ENCODE assay signal across 18 cellular contexts in genomic region chr11:78299000-78299712, GRCh38.
DNase-seq lines count a peak whose midpoint lies in the region; ATAC-seq and TF ChIP-seq lines count a peak whose summit lies in the region.
"Had no signal": no experiment of that assay in that cellular context is flagged by ENCODE, and none has a peak within 500 bp of the region (broad histone marks: within the 10 kb centered on the region; RNA-seq: fewer than 3 reads in every experiment).

No MANE protein-coding gene starts in this region.

- no peak for TF ChIP-seq CTCF in liver (IDR thresholded peaks at IDR 0.05; ENCODE audit: low read depth, low read length, missing input control)
- TF ChIP-seq CTCF in smooth muscle cell (IDR thresholded peaks at IDR 0.05; ENCODE audit: borderline replicate concordance, insufficient read depth, poor library complexity, severe bottlenecking) = no peak
- TF ChIP-seq CTCF in colonic mucosa (IDR thresholded peaks at IDR 0.05) = no peak

- H3K27ac ChIP-seq in liver (ENCODE audit: low read depth in 1 of 2, low read length in 2 of 2) (no peak overlapping the region), smooth muscle cell (ENCODE audit: low read depth) (peak overlapping the region; percentile 46), colonic mucosa (no peak overlapping the region)
- H3K27ac ChIP-seq: PC-9 had no signal

- DNase-seq in T-helper 2 cell treated with Interferon-gamma antibody and Interleukin-4, amounts not matched to agents 5 μg/mL and 100 μg/mL, for 36 hours (ENCODE audit: low spot score) = no peak
- DNase-seq in T-helper 2 cell (no peak), NCI-H69 (lab: John Stamatoyannopoulos, UW) (peak; percentile 59), smooth muscle cell (lab: John Stamatoyannopoulos, UW; ENCODE audit: unreplicated experiment) (no peak), GF-D8 (lab: John Stamatoyannopoulos, UW) (no peak), colonic mucosa (no peak)
- DNase-seq: AML-193, Calu3, GOT3, HFFc6, Kasumi-1, MV-4-11, NCI-H2081 treated with DMSO at 0.1 percent for 48 hours, NCI-H226, PC-9, SK-N-SH had no signal

- H3K36me3 ChIP-seq in liver (ENCODE audit: control insufficient read depth in 4 of 4, insufficient read depth in 3 of 4, low read depth in 1 of 4, low read length in 3 of 4) = no peaks in the 10 kb centered on the region
- H3K36me3 ChIP-seq in smooth muscle cell (ENCODE audit: low read depth) = no peaks in the 10 kb centered on the region
- H3K36me3 ChIP-seq in colonic mucosa = no peaks in the 10 kb centered on the region

- no peaks in the 10 kb centered on the region for H4K20me1 ChIP-seq in smooth muscle cell (ENCODE audit: low read depth)

- peaks cover 69% of the 10 kb centered on the region for H3K36me3 Mint-ChIP-seq in T-helper 2 cell treated with Interferon-gamma antibody and Interleukin-4, amounts not matched to agents 5 μg/mL and 100 μg/mL, for 36 hours (ENCODE audit: low read depth)

- intact Hi-C loops in colonic mucosa (cut with DNase I) = no loop called here

- H3K27me3 Mint-ChIP-seq in T-helper 2 cell treated with Interferon-gamma antibody and Interleukin-4, amounts not matched to agents 5 μg/mL and 100 μg/mL, for 36 hours (ENCODE audit: low read depth) = no peaks in the 10 kb centered on the region

- peak overlapping the region; percentile 13 for H3K27ac Mint-ChIP-seq in T-helper 2 cell treated with Interferon-gamma antibody and Interleukin-4, amounts not matched to agents 5 μg/mL and 100 μg/mL, for 36 hours
- H3K27ac Mint-ChIP-seq: HFFc6 had no signal

- H3K79me2 ChIP-seq in smooth muscle cell (ENCODE audit: low read depth) = peaks cover 63% of the 10 kb centered on the region

- TF ChIP-seq RAD21 in liver (IDR thresholded peaks at IDR 0.05) = no peak

- no peak overlapping the region for H3K9ac ChIP-seq in liver (ENCODE audit: low read depth in 1 of 2, low read length in 2 of 2)
- H3K9ac ChIP-seq in smooth muscle cell (ENCODE audit: low read depth) = no peak overlapping the region
- no peak overlapping the region for H3K9ac ChIP-seq in colonic mucosa (ENCODE audit: low read depth in 2 of 2, low read length in 2 of 2)
- H3K9ac ChIP-seq: SK-N-SH had no signal

- H3K27me3 ChIP-seq in liver (ENCODE audit: control insufficient read depth in 4 of 4, insufficient read depth in 4 of 4, low read length in 3 of 4) (no peaks in the 10 kb centered on the region), smooth muscle cell (ENCODE audit: low read depth) (no peaks in the 10 kb centered on the region), colonic mucosa (no peaks in the 10 kb centered on the region)

- 85% methylated on average over 2 of the region's 2 CpGs for WGBS in liver
- 89% methylated on average over 2 of the region's 2 CpGs for WGBS in smooth muscle cell (ENCODE audit: low lambda C conversion rate)

- no peak overlapping the region for H2AFZ ChIP-seq in smooth muscle cell (ENCODE audit: low read depth)
- H2AFZ ChIP-seq: PC-9 had no signal

- H3K4me3 ChIP-seq in liver (ENCODE audit: low read depth in 1 of 3, low read length in 3 of 3) (no peak overlapping the region), smooth muscle cell (no peak overlapping the region), colonic mucosa (no peak overlapping the region)
- H3K4me3 ChIP-seq: PC-9 had no signal

- H3K9me3 ChIP-seq in liver (ENCODE audit: control insufficient read depth in 4 of 4, low read length in 3 of 4) (no peaks in the 10 kb centered on the region), smooth muscle cell (replicated peaks; ENCODE audit: low read depth) (no peaks in the 10 kb centered on the region), colonic mucosa (no peaks in the 10 kb centered on the region)
- H3K9me3 ChIP-seq: SK-N-SH had no signal

- H3K4me1 ChIP-seq in liver (ENCODE audit: control insufficient read depth in 4 of 4, insufficient read depth in 4 of 4, low read length in 3 of 4) = peaks cover 0 to 25% (median 15%) of the 10 kb centered on the region in 4 donors
- peaks cover 32% of the 10 kb centered on the region for H3K4me1 ChIP-seq in smooth muscle cell (ENCODE audit: low read depth)
- H3K4me1 ChIP-seq in colonic mucosa = no peaks in the 10 kb centered on the region

- H3K9me3 Mint-ChIP-seq in T-helper 2 cell treated with Interferon-gamma antibody and Interleukin-4, amounts not matched to agents 5 μg/mL and 100 μg/mL, for 36 hours = peaks cover 26% of the 10 kb centered on the region
- H3K9me3 Mint-ChIP-seq: HFFc6 had no signal

- peaks cover 65% of the 10 kb centered on the region for H3K4me1 Mint-ChIP-seq in T-helper 2 cell treated with Interferon-gamma antibody and Interleukin-4, amounts not matched to agents 5 μg/mL and 100 μg/mL, for 36 hours (ENCODE audit: low read depth)

- no peak for ATAC-seq in HG03196 (IDR thresholded peaks at IDR 0.05; ENCODE audit: unreplicated experiment)

- H3K4me3 Mint-ChIP-seq in T-helper 2 cell treated with Interferon-gamma antibody and Interleukin-4, amounts not matched to agents 5 μg/mL and 100 μg/mL, for 36 hours = no peak overlapping the region
- H3K4me3 Mint-ChIP-seq: HFFc6 had no signal

- H3F3A ChIP-seq in smooth muscle cell (ENCODE audit: low read depth) = peaks cover 7% of the 10 kb centered on the region

- no peak overlapping the region for H3K4me2 ChIP-seq in smooth muscle cell
- H3K4me2 ChIP-seq: PC-9, SK-N-SH had no signal

TF ChIP-seq in liver, 16 proteins besides CTCF, POLR2A, EP300 and RAD21:
- TF ChIP-seq HNF4G (IDR thresholded peaks at IDR 0.05) (no peak), REST (IDR thresholded peaks at IDR 0.05) (peak; percentile 10)
